1 cellular context compared by ENCODE assay signal in the genomic region with DNA sequence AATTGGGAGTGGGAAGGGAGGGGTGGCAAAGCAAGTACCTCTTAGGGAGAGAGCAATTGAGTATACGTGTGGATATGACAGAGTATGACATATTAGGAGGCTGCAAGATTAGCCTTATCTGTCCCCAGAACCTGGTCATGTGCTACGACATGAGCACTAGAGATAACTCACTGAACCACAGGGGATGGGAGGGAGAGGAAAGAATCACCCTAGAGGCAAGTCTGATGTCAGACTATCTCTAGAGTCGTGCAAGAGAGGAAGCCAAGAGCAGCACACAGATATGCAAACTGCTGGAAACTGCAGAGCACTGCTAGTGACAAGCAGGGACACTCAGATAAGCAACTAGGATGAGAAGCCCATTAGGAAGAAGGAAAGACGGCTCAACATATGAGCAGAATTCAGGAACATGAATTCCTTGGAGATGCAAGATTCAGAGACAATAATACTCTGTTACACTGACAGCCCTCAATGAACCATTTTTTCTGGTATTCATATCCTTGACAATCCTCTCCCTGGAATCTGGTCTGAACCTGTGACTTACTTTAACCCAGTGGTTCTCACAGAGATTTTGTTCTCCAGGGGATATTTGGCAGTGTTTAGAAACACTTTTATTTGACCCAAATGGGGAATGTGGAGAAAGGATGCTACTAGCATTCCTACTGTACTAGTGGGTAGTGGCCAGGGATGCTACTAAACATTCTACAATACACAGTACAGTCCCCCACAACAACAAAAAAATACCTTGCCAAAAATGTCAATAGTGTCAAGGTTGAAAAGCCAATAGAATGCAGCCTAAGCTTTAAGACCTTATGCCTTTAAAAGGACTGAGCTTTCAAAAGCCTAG.
A peak's percentile ranks its signal among the peaks of the same experiment; 100 is the strongest.
TF ChIP-seq lines count a peak whose summit lies in the region.

No MANE protein-coding gene starts in this region.

TF ChIP-seq in K562, 482 proteins besides CTCF, POLR2A, EP300 and RAD21 (continued from another document and continues in another):
- TF ChIP-seq CHAMP1 (IDR thresholded peaks at IDR 0.05), result peak; percentile 100
- TF ChIP-seq NR2F6 (CRISPR knock-in tag; IDR thresholded peaks at IDR 0.05), result no peak
- peak; percentile 87 for TF ChIP-seq NUFIP1 (IDR thresholded peaks at IDR 0.05; ENCODE audit: partially characterized antibody)
- 0 out of 2 replicates have a peak, but pooled peaks have one; percentile 19 for TF ChIP-seq DEAF1 (CRISPR knock-in tag; IDR thresholded peaks at IDR 0.05)
- TF ChIP-seq NCOA6 (IDR thresholded peaks at IDR 0.05), result 0 out of 2 replicates have a peak, but pooled peaks have one; percentile 26
- peak; percentile 100 for TF ChIP-seq RNF2 (IDR thresholded peaks at IDR 0.05)
- TF ChIP-seq PURB (CRISPR knock-in tag; IDR thresholded peaks at IDR 0.05; ENCODE audit: low read depth), result no peak
- no peak for TF ChIP-seq CCAR2 (IDR thresholded peaks at IDR 0.05; ENCODE audit: low read depth, low read length)
- TF ChIP-seq HNRNPL (IDR thresholded peaks at IDR 0.05; ENCODE audit: low read depth, low read length), result no peak
- no peak for TF ChIP-seq TCF7L2 (IDR thresholded peaks at IDR 0.05; ENCODE audit: low read depth, low read length)
- TF ChIP-seq SP2 (IDR thresholded peaks at IDR 0.05; ENCODE audit: extremely low read depth, low read depth, low read length, poor library complexity, severe bottlenecking), result no peak
- TF ChIP-seq, protein P1, sequence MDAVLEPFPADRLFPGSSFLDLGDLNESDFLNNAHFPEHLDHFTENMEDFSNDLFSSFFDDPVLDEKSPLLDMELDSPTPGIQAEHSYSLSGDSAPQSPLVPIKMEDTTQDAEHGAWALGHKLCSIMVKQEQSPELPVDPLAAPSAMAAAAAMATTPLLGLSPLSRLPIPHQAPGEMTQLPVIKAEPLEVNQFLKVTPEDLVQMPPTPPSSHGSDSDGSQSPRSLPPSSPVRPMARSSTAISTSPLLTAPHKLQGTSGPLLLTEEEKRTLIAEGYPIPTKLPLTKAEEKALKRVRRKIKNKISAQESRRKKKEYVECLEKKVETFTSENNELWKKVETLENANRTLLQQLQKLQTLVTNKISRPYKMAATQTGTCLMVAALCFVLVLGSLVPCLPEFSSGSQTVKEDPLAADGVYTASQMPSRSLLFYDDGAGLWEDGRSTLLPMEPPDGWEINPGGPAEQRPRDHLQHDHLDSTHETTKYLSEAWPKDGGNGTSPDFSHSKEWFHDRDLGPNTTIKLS (IDR thresholded peaks at IDR 0.05; ENCODE audit: borderline replicate concordance, low read depth), result peak; percentile 74
- no peak for TF ChIP-seq BRF1 (IDR thresholded peaks at IDR 0.05; ENCODE audit: borderline replicate concordance, extremely low read depth, insufficient read length)
- TF ChIP-seq TCF7 (IDR thresholded peaks at IDR 0.05; ENCODE audit: borderline replicate concordance), result peak; percentile 96
- no peak for TF ChIP-seq HINFP (tag; conservative IDR thresholded peaks at IDR 0.05; ENCODE audit: low read depth)
- peak; percentile 91 for TF ChIP-seq JUN (IDR thresholded peaks at IDR 0.05; ENCODE audit: borderline replicate concordance, low read depth, low read length)
- peak; percentile 93; the same call in 1 of the 2 replicates for TF ChIP-seq JUN (CRISPR knock-in tag; IDR thresholded peaks at IDR 0.05; ENCODE audit: borderline replicate concordance)
- TF ChIP-seq PCBP2 (IDR thresholded peaks at IDR 0.05; ENCODE audit: low read depth, low read length, poor library complexity, severe bottlenecking), result no peak
- TF ChIP-seq NFRKB (IDR thresholded peaks at IDR 0.05; ENCODE audit: low read depth), result peak; percentile 32; the same call in 1 of the 2 replicates
- TF ChIP-seq, protein P2, sequence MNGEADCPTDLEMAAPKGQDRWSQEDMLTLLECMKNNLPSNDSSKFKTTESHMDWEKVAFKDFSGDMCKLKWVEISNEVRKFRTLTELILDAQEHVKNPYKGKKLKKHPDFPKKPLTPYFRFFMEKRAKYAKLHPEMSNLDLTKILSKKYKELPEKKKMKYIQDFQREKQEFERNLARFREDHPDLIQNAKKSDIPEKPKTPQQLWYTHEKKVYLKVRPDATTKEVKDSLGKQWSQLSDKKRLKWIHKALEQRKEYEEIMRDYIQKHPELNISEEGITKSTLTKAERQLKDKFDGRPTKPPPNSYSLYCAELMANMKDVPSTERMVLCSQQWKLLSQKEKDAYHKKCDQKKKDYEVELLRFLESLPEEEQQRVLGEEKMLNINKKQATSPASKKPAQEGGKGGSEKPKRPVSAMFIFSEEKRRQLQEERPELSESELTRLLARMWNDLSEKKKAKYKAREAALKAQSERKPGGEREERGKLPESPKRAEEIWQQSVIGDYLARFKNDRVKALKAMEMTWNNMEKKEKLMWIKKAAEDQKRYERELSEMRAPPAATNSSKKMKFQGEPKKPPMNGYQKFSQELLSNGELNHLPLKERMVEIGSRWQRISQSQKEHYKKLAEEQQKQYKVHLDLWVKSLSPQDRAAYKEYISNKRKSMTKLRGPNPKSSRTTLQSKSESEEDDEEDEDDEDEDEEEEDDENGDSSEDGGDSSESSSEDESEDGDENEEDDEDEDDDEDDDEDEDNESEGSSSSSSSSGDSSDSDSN (IDR thresholded peaks at IDR 0.05; ENCODE audit: borderline replicate concordance in 1 of 2, low read depth in 2 of 2, low read length in 2 of 2), result peak in 1 of 2 experiments; percentile 53; a peak in 1 of 4 replicates
- no peak for TF ChIP-seq FOXJ3 (CRISPR knock-in tag; IDR thresholded peaks at IDR 0.05)
- no peak for TF ChIP-seq SRSF7 (optimal IDR thresholded peaks at IDR 0.05; ENCODE audit: low read depth, low read length)
- TF ChIP-seq TARDBP (IDR thresholded peaks at IDR 0.05), result peak; percentile 99
- TF ChIP-seq, protein P3, sequence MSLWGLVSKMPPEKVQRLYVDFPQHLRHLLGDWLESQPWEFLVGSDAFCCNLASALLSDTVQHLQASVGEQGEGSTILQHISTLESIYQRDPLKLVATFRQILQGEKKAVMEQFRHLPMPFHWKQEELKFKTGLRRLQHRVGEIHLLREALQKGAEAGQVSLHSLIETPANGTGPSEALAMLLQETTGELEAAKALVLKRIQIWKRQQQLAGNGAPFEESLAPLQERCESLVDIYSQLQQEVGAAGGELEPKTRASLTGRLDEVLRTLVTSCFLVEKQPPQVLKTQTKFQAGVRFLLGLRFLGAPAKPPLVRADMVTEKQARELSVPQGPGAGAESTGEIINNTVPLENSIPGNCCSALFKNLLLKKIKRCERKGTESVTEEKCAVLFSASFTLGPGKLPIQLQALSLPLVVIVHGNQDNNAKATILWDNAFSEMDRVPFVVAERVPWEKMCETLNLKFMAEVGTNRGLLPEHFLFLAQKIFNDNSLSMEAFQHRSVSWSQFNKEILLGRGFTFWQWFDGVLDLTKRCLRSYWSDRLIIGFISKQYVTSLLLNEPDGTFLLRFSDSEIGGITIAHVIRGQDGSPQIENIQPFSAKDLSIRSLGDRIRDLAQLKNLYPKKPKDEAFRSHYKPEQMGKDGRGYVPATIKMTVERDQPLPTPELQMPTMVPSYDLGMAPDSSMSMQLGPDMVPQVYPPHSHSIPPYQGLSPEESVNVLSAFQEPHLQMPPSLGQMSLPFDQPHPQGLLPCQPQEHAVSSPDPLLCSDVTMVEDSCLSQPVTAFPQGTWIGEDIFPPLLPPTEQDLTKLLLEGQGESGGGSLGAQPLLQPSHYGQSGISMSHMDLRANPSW (CRISPR knock-in tag; IDR thresholded peaks at IDR 0.05), result 0 out of 2 replicates have a peak, but pooled peaks have one; percentile 48
- peak; percentile 96 for TF ChIP-seq MEF2D (tag; conservative IDR thresholded peaks at IDR 0.05; ENCODE audit: low read depth)
- TF ChIP-seq RFX7 (CRISPR knock-in tag; IDR thresholded peaks at IDR 0.05), result no peak
- TF ChIP-seq, protein P4, sequence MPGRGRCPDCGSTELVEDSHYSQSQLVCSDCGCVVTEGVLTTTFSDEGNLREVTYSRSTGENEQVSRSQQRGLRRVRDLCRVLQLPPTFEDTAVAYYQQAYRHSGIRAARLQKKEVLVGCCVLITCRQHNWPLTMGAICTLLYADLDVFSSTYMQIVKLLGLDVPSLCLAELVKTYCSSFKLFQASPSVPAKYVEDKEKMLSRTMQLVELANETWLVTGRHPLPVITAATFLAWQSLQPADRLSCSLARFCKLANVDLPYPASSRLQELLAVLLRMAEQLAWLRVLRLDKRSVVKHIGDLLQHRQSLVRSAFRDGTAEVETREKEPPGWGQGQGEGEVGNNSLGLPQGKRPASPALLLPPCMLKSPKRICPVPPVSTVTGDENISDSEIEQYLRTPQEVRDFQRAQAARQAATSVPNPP (IDR thresholded peaks at IDR 0.05; ENCODE audit: borderline replicate concordance, insufficient read depth, insufficient read length), result no peak
- TF ChIP-seq ZNF830 (CRISPR knock-in tag; IDR thresholded peaks at IDR 0.05), result no peak
- no peak for TF ChIP-seq POLR2G (IDR thresholded peaks at IDR 0.05; ENCODE audit: low read depth, low read length)
- no peak for TF ChIP-seq E2F3 (CRISPR knock-in tag; IDR thresholded peaks at IDR 0.05)
- TF ChIP-seq, protein P5, sequence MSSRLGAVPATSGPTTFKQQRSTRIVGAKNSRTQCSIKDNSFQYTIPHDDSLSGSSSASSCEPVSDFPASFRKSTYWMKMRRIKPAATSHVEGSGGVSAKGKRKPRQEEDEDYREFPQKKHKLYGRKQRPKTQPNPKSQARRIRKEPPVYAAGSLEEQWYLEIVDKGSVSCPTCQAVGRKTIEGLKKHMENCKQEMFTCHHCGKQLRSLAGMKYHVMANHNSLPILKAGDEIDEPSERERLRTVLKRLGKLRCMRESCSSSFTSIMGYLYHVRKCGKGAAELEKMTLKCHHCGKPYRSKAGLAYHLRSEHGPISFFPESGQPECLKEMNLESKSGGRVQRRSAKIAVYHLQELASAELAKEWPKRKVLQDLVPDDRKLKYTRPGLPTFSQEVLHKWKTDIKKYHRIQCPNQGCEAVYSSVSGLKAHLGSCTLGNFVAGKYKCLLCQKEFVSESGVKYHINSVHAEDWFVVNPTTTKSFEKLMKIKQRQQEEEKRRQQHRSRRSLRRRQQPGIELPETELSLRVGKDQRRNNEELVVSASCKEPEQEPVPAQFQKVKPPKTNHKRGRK (tag; IDR thresholded peaks at IDR 0.05), result no peak
- no peak for TF ChIP-seq ELK1 (CRISPR knock-in tag; IDR thresholded peaks at IDR 0.05)
- TF ChIP-seq POLR2AphosphoS2 (IDR thresholded peaks at IDR 0.05; ENCODE audit: low read length), result no peak
- no peak for TF ChIP-seq ZNF408 (CRISPR knock-in tag; IDR thresholded peaks at IDR 0.05; ENCODE audit: low read depth)
- TF ChIP-seq, protein P6, sequence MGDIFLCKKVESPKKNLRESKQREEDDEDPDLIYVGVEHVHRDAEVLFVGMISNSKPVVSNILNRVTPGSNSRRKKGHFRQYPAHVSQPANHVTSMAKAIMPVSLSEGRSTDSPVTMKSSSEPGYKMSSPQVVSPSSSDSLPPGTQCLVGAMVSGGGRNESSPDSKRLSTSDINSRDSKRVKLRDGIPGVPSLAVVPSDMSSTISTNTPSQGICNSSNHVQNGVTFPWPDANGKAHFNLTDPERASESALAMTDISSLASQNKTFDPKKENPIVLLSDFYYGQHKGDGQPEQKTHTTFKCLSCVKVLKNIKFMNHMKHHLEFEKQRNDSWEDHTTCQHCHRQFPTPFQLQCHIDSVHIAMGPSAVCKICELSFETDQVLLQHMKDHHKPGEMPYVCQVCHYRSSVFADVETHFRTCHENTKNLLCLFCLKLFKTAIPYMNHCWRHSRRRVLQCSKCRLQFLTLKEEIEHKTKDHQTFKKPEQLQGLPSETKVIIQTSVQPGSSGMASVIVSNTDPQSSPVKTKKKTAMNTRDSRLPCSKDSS (IDR thresholded peaks at IDR 0.05; ENCODE audit: low read depth, partially characterized antibody), result no peak
- no peak for TF ChIP-seq ZNF561 (CRISPR knock-in tag; conservative IDR thresholded peaks at IDR 0.05)
- no peak for TF ChIP-seq TFAM (CRISPR knock-in tag; conservative IDR thresholded peaks at IDR 0.05)
- no peak for TF ChIP-seq ZNF707 (CRISPR knock-in tag; conservative IDR thresholded peaks at IDR 0.05)
- TF ChIP-seq MYC (IDR thresholded peaks at IDR 0.05; ENCODE audit: low read depth, low read length), result peak; percentile 88
- TF ChIP-seq MYC (CRISPR knock-in tag; IDR thresholded peaks at IDR 0.05; ENCODE audit: borderline replicate concordance, low read depth), result peak; percentile 68
